10 cellular contexts compared by ENCODE assay signal in genomic region chr10:7406712-7407333, GRCh38. TPM values are rescaled to one million over a fixed set of nuclear protein-coding genes. Genes with fewer than 3 reads are reported as not detected.
DNase-seq lines count a peak whose midpoint lies in the region; ATAC-seq and FAIRE-seq lines count a peak whose summit lies in the region.
"Had no signal": no experiment of that assay in that cellular context is flagged by ENCODE, and none has a peak within 500 bp of the region (broad histone marks: within the 10 kb centered on the region; RNA-seq: fewer than 3 reads in every experiment).

No MANE protein-coding gene starts in this region.

- H3K9me3 Mint-ChIP-seq in immature natural killer cell = no peaks in the 10 kb centered on the region
- H3K9me3 Mint-ChIP-seq in stimulated activated memory B cell treated with anti-CD40 and anti-IgM and Interleukin-4, amounts not matched to agents 10 μg/mL and 1 μg/mL and 100 μg/mL, for 72 hours = no peaks in the 10 kb centered on the region

- H3K27ac ChIP-seq in HUES6 (ENCODE audit: low read depth, low read length) = no peak overlapping the region

- no peaks in the 10 kb centered on the region for H3K9me3 ChIP-seq in HUES6 (ENCODE audit: control insufficient read depth, insufficient read depth, low read depth, low read length)
- H3K9me3 ChIP-seq in adipocyte (ENCODE audit: control insufficient read depth, low read length) = no peaks in the 10 kb centered on the region

- H3K27ac Mint-ChIP-seq in immature natural killer cell = peak overlapping the region in 2 of 6 donors; percentile 41 to 84
- H3K27ac Mint-ChIP-seq in stimulated activated memory B cell treated with anti-CD40 and anti-IgM and Interleukin-4, amounts not matched to agents 10 μg/mL and 1 μg/mL and 100 μg/mL, for 72 hours = no peak overlapping the region

- no peak for FAIRE-seq in HTR-8/SVneo (lab: Jason Lieb, UNC)

- peaks cover 60 to 88% of the 10 kb centered on the region in 2 donors for H3K4me1 Mint-ChIP-seq in immature natural killer cell
- peaks cover 68% of the 10 kb centered on the region for H3K4me1 Mint-ChIP-seq in stimulated activated memory B cell treated with anti-CD40 and anti-IgM and Interleukin-4, amounts not matched to agents 10 μg/mL and 1 μg/mL and 100 μg/mL, for 72 hours

- DNase-seq in adipocyte (ENCODE audit: low read depth) = no peak
- no peak for DNase-seq in immature natural killer cell
- no peak for DNase-seq in HTR-8/SVneo (ENCODE audit: insufficient read length, low spot score)
- DNase-seq in globus pallidus (ENCODE audit: low spot score) = no peak
- no peak for DNase-seq in CD1c-positive myeloid dendritic cell (ENCODE audit: extremely low spot score)
- no peak for DNase-seq in NCI-H524 treated with DMSO at 0.1 percent for 48 hours (lab: John Stamatoyannopoulos, UW)
- DNase-seq: erythroblast, NCI-H187 treated with DMSO at 0.1 percent for 48 hours had no signal

- H3K4me3 Mint-ChIP-seq in immature natural killer cell = peak overlapping the region; percentile 91 to 99 (median 93)
- H3K4me3 Mint-ChIP-seq in stimulated activated memory B cell treated with anti-CD40 and anti-IgM and Interleukin-4, amounts not matched to agents 10 μg/mL and 1 μg/mL and 100 μg/mL, for 72 hours = peak overlapping the region; percentile 91

- peaks cover 0 to 4% (median 0%) of the 10 kb centered on the region in 3 donors for H3K36me3 Mint-ChIP-seq in immature natural killer cell
- peaks cover 19% of the 10 kb centered on the region for H3K36me3 Mint-ChIP-seq in stimulated activated memory B cell treated with anti-CD40 and anti-IgM and Interleukin-4, amounts not matched to agents 10 μg/mL and 1 μg/mL and 100 μg/mL, for 72 hours

- H3K4me1 ChIP-seq in HUES6 (ENCODE audit: control insufficient read depth, insufficient read depth, low read length) (peaks cover 15% of the 10 kb centered on the region), adipocyte (ENCODE audit: control insufficient read depth, insufficient read depth, low read length) (peaks cover 16% of the 10 kb centered on the region)

- H3K36me3 ChIP-seq in HUES6 (ENCODE audit: control insufficient read depth, insufficient read depth, low read length) (no peaks in the 10 kb centered on the region), adipocyte (ENCODE audit: control insufficient read depth, insufficient read depth, low read length, severe bottlenecking) (no peaks in the 10 kb centered on the region)

- H3K27me3 ChIP-seq in HUES6 (ENCODE audit: control insufficient read depth, insufficient read depth, low read length) (peaks cover 51% of the 10 kb centered on the region), adipocyte (replicated peaks; ENCODE audit: control insufficient read depth, insufficient read depth, low read length) (peaks cover 4% of the 10 kb centered on the region)

- H3K9ac ChIP-seq in HUES6 (ENCODE audit: low read length) (peak overlapping the region; percentile 74), adipocyte (ENCODE audit: low read length) (peak overlapping the region; percentile 81)

- no peak for ATAC-seq in stimulated activated memory B cell treated with anti-CD40 and anti-IgM and Interleukin-4, amounts not matched to agents 10 μg/mL and 1 μg/mL and 100 μg/mL, for 72 hours

- H3K4me3 ChIP-seq in HUES6 (ENCODE audit: low read depth, low read length) (peak overlapping the region; percentile 96), adipocyte (ENCODE audit: low read length) (peak overlapping the region; percentile 85)

- H3K27me3 Mint-ChIP-seq in immature natural killer cell (ENCODE audit: low read depth in 3 of 3) = peaks cover 15 to 23% (median 22%) of the 10 kb centered on the region in 3 donors
- no peaks in the 10 kb centered on the region for H3K27me3 Mint-ChIP-seq in stimulated activated memory B cell treated with anti-CD40 and anti-IgM and Interleukin-4, amounts not matched to agents 10 μg/mL and 1 μg/mL and 100 μg/mL, for 72 hours

RNA-seq across cellular contexts. Expression of gene SFMBT2, which starts 4.0 kb away (rescaled TPM):
- polyA plus RNA-seq in immature natural killer cell = 1 to 10 TPM; 1.5 to 9.8 (median 3.1) TPM
